In the genomic region with DNA sequence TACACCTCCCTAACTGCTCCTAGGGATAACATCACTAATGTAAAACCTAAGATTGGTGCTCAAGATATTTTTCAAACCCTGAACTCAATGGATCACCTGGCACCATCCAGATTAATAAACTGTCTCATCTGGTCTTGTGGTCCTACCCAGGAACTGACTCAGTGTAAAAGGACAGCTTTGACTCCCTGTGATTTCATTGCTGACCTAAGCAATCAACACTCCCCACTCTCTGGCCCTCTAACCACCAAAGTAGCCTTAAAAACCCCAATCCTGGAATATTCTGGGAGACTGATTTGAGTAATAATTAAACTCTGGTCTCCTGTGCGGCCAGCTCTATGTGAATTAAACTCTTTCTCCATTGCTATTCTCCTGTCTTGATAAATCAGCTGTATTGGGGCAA, we compare ENCODE assay signal across 30 cellular contexts. TPM values are rescaled to one million over a fixed set of nuclear protein-coding genes. Genes with fewer than 3 reads are reported as not detected.
DNase-seq lines count a peak whose midpoint lies in the region; ATAC-seq and TF ChIP-seq lines count a peak whose summit lies in the region.
"Had no signal": no experiment of that assay in that cellular context is flagged by ENCODE, and none has a peak within 500 bp of the region (broad histone marks: within the 10 kb centered on the region; RNA-seq: fewer than 3 reads in every experiment).

No MANE protein-coding gene starts in this region.

- no peak overlapping the region for H3K4me3 ChIP-seq in foreskin fibroblast (ENCODE audit: low read depth in 1 of 2, low read length in 2 of 2)
- H3K4me3 ChIP-seq: A549, hepatocyte, K562, left ventricle myocardium inferior, Peyer's patch, suprapubic skin had no signal

- no peak overlapping the region for H3K4me3 Mint-ChIP-seq in activated T-cell treated with anti-CD3 and anti-CD28 coated beads, Interleukin-2, amount 50 U/mL, for 4 hours
- H3K4me3 Mint-ChIP-seq: activated naive CD4-positive, alpha-beta T cell treated with anti-CD3 and anti-CD28 coated beads for 36 hours; activated T-cell treated with anti-CD3 and anti-CD28 coated beads, Interleukin-2, amount 50 U/mL, for 72 hours; mesothelial cell of epicardium; naive thymus-derived CD4-positive, alpha-beta T cell; stimulated activated memory B cell treated with anti-CD40 and anti-IgM and Interleukin-4, amounts not matched to agents 10 μg/mL and 1 μg/mL and 100 μg/mL, for 72 hours; T-helper 1 cell treated with Interleukin-12 subunit alpha and Interleukin-12 subunit beta and Interleukin-4 antibody, amounts not matched to agents 30 μg/mL and 1 μg/mL, for 36 hours had no signal

- H3K4me1 Mint-ChIP-seq in activated T-cell treated with anti-CD3 and anti-CD28 coated beads, Interleukin-2, amount 50 U/mL, for 4 hours (ENCODE audit: low read depth), result peaks cover 6% of the 10 kb centered on the region
- H3K4me1 Mint-ChIP-seq: stimulated activated memory B cell treated with anti-CD40 and anti-IgM and Interleukin-4, amounts not matched to agents 10 μg/mL and 1 μg/mL and 100 μg/mL, for 72 hours had no signal

- H3K36me3 Mint-ChIP-seq in activated T-cell treated with anti-CD3 and anti-CD28 coated beads, Interleukin-2, amount 50 U/mL, for 4 hours (ENCODE audit: insufficient read depth), result no peaks in the 10 kb centered on the region
- H3K36me3 Mint-ChIP-seq: mesothelial cell of epicardium; stimulated activated memory B cell treated with anti-CD40 and anti-IgM and Interleukin-4, amounts not matched to agents 10 μg/mL and 1 μg/mL and 100 μg/mL, for 72 hours had no signal

- no peaks in the 10 kb centered on the region for H3K27me3 Mint-ChIP-seq in activated T-cell treated with anti-CD3 and anti-CD28 coated beads, Interleukin-2, amount 50 U/mL, for 4 hours (ENCODE audit: low read depth)
- H3K27me3 Mint-ChIP-seq: naive thymus-derived CD4-positive, alpha-beta T cell; stimulated activated memory B cell treated with anti-CD40 and anti-IgM and Interleukin-4, amounts not matched to agents 10 μg/mL and 1 μg/mL and 100 μg/mL, for 72 hours had no signal

- no peak for ATAC-seq in GM18520 (IDR thresholded peaks at IDR 0.05; ENCODE audit: unreplicated experiment)
- no peak for ATAC-seq in GM19324 (IDR thresholded peaks at IDR 0.05; ENCODE audit: low FRiP score, unreplicated experiment)
- ATAC-seq in activated T-cell treated with anti-CD3 and anti-CD28 coated beads, Interleukin-2, amount 50 U/mL, for 4 hours, result no peak
- ATAC-seq: A549; activated T-cell treated with anti-CD3 and anti-CD28 coated beads, Interleukin-2, amount 50 U/mL, for 72 hours; K562; naive thymus-derived CD4-positive, alpha-beta T cell; stimulated activated memory B cell treated with anti-CD40 and anti-IgM and Interleukin-4, amounts not matched to agents 10 μg/mL and 1 μg/mL and 100 μg/mL, for 72 hours had no signal

- H3K9me3 Mint-ChIP-seq in activated T-cell treated with anti-CD3 and anti-CD28 coated beads, Interleukin-2, amount 50 U/mL, for 4 hours, result no peaks in the 10 kb centered on the region
- H3K9me3 Mint-ChIP-seq: activated naive CD4-positive, alpha-beta T cell treated with anti-CD3 and anti-CD28 coated beads for 36 hours; activated T-cell treated with anti-CD3 and anti-CD28 coated beads, Interleukin-2, amount 50 U/mL, for 72 hours; mesothelial cell of epicardium; naive thymus-derived CD4-positive, alpha-beta T cell; stimulated activated memory B cell treated with anti-CD40 and anti-IgM and Interleukin-4, amounts not matched to agents 10 μg/mL and 1 μg/mL and 100 μg/mL, for 72 hours; T-helper 1 cell treated with Interleukin-12 subunit alpha and Interleukin-12 subunit beta and Interleukin-4 antibody, amounts not matched to agents 30 μg/mL and 1 μg/mL, for 36 hours had no signal

- DNase-seq in A172 (ENCODE audit: low spot score) (peak; percentile 40), HT1080 (ENCODE audit: low read depth) (peak; percentile 75), astrocyte of the hippocampus (ENCODE audit: low read depth, low spot score) (peak; percentile 22), foreskin fibroblast (peak; percentile 39 to 53)
- DNase-seq in stimulated activated naive CD4-positive, alpha-beta T cell (lab: John Stamatoyannopoulos, UW), result no peak
- DNase-seq in activated T-cell treated with anti-CD3 and anti-CD28 coated beads, Interleukin-2, amount 50 U/mL, for 4 hours, result no peak
- DNase-seq: activated CD4-positive, alpha-beta T cell treated with anti-CD3 and anti-CD28 coated beads for 4 hours; activated naive CD4-positive, alpha-beta T cell treated with anti-CD3 and anti-CD28 coated beads for 36 hours; activated T-cell treated with anti-CD3 and anti-CD28 coated beads, Interleukin-2, amount 50 U/mL, for 72 hours; BE2C; caudate nucleus; dermis blood vessel endothelial cell; left ventricle myocardium inferior; naive thymus-derived CD4-positive, alpha-beta T cell; NCI-H1436; NCI-H2107; NCI-H510A treated with DMSO at 0.1 percent for 48 hours; Peyer's patch; stimulated activated CD4-positive, alpha-beta T cell treated with anti-CD3 and anti-CD28 coated beads, Interleukin-4, amount 100 ng/mL, for 1 hour had no signal

- no peak for TF ChIP-seq CTCF in foreskin fibroblast (IDR thresholded peaks at IDR 0.05; ENCODE audit: low read depth, low read length)

RNA-seq across cellular contexts. Expression of a gene that starts 6.2 kb away (rescaled TPM):
- 28.7 and 32.3 TPM in 2 replicates for total RNA-seq in A172 (2014; rRNA removed; shearing (Covaris generic))
- total RNA-seq in HT1080 (2014; rRNA removed; shearing (Covaris generic)), result 12.4 and 15.9 TPM in 2 replicates
- 9.7 and 12.1 TPM in 2 replicates for polyA plus RNA-seq in HT1080 (2015; cell fraction: cytosol; rRNA removed)
- polyA plus RNA-seq in HT1080 (2015; cell fraction: nucleus; rRNA removed), result 35.2 and 37.1 TPM in 2 replicates
- total RNA-seq in activated T-cell treated with anti-CD3 and anti-CD28 coated beads, Interleukin-2, amount 50 U/mL, for 4 hours, result 10 to 100 TPM in 2 of 3 donors, 1 to 10 TPM in 1; 8.8 to 11.9 (median 10.5) TPM

RNA-seq across cellular contexts. Expression of a gene that starts 43.9 kb away (rescaled TPM):
- total RNA-seq in A172 (2014; rRNA removed; shearing (Covaris generic)), result 1.1 TPM in 1 of 2 replicates, not detected in the other
- total RNA-seq in HT1080 (2014; rRNA removed; shearing (Covaris generic)), result not detected in 2 replicates
- polyA plus RNA-seq in HT1080 (2015; cell fraction: cytosol; rRNA removed), result not detected in 2 replicates
- polyA plus RNA-seq in HT1080 (2015; cell fraction: nucleus; rRNA removed), result not detected in 2 replicates
- not detected for total RNA-seq in activated T-cell treated with anti-CD3 and anti-CD28 coated beads, Interleukin-2, amount 50 U/mL, for 4 hours
- total RNA-seq: activated naive CD4-positive, alpha-beta T cell treated with anti-CD3 and anti-CD28 coated beads for 36 hours; activated T-cell treated with anti-CD3 and anti-CD28 coated beads, Interleukin-2, amount 50 U/mL, for 72 hours; dermis blood vessel endothelial cell; naive thymus-derived CD4-positive, alpha-beta T cell; Peyer's patch had no signal
- polyA plus RNA-seq: naive thymus-derived CD4-positive, alpha-beta T cell had no signal

RNA-seq across cellular contexts. Expression of a gene that starts 58.5 kb away (rescaled TPM):
- total RNA-seq in A172 (2014; rRNA removed; shearing (Covaris generic)), result 0.14 TPM in 1 of 2 replicates, not detected in the other
- 0.11 TPM in 1 of 2 replicates, not detected in the other for total RNA-seq in HT1080 (2014; rRNA removed; shearing (Covaris generic))
- polyA plus RNA-seq in HT1080 (2015; cell fraction: cytosol; rRNA removed), result not detected in 2 replicates
- 0.18 TPM in 1 of 2 replicates, not detected in the other for polyA plus RNA-seq in HT1080 (2015; cell fraction: nucleus; rRNA removed)
- total RNA-seq in activated T-cell treated with anti-CD3 and anti-CD28 coated beads, Interleukin-2, amount 50 U/mL, for 4 hours, result under 1 TPM in 1 of 3 donors, not detected in 2; 0.18 TPM
- total RNA-seq: activated naive CD4-positive, alpha-beta T cell treated with anti-CD3 and anti-CD28 coated beads for 36 hours; activated T-cell treated with anti-CD3 and anti-CD28 coated beads, Interleukin-2, amount 50 U/mL, for 72 hours; dermis blood vessel endothelial cell; epithelial cell of proximal tubule; frontal cortex; hepatocyte; Peyer's patch; suprapubic skin had no signal
- polyA plus RNA-seq: A549; hepatocyte; naive thymus-derived CD4-positive, alpha-beta T cell had no signal

Comparison
In these comparisons a context has a peak if more than half of its experiments do, and no peak if none do; other contexts are left out.
1. DNase-seq: peak in A172 (single experiment), HT1080 (single experiment), astrocyte of the hippocampus (single experiment) and foreskin fibroblast (2 of 2); none in stimulated activated naive CD4-positive, alpha-beta T cell (0 of 6) and activated T-cell treated with anti-CD3 and anti-CD28 coated beads, Interleukin-2, amount 50 U/mL, for 4 hours (single experiment).